In genomic region chr13:92843549-92843948, GRCh38 we compare ENCODE assay signal across 10 cellular contexts.
DNase-seq lines count a peak whose midpoint lies in the region; ATAC-seq, FAIRE-seq and TF ChIP-seq lines count a peak whose summit lies in the region.
"Had no signal": no experiment of that assay in that cellular context is flagged by ENCODE, and none has a peak within 500 bp of the region (broad histone marks: within the 10 kb centered on the region; RNA-seq: fewer than 3 reads in every experiment).

No MANE protein-coding gene starts in this region.

- no peaks in the 10 kb centered on the region for H3K9me3 ChIP-seq in astrocyte (ENCODE audit: insufficient read depth, low read depth, low read length)
- no peaks in the 10 kb centered on the region for H3K9me3 ChIP-seq in smooth muscle cell (replicated peaks; ENCODE audit: low read depth)

- FAIRE-seq in astrocyte (lab: Jason Lieb, UNC): peak; percentile 88

- no peaks in the 10 kb centered on the region for H3K27me3 Mint-ChIP-seq in astrocyte (ENCODE audit: low read depth, unreplicated experiment)

- H3K4me3 Mint-ChIP-seq in astrocyte (ENCODE audit: unreplicated experiment): no peak overlapping the region

- H3K9ac ChIP-seq in astrocyte (ENCODE audit: low read length): peak overlapping the region; percentile 11
- no peak overlapping the region for H3K9ac ChIP-seq in smooth muscle cell (ENCODE audit: low read depth)

- no peak for ATAC-seq in HG02852 (IDR thresholded peaks at IDR 0.05; ENCODE audit: unreplicated experiment)
- no peak for ATAC-seq in HG02763 (IDR thresholded peaks at IDR 0.05; ENCODE audit: unreplicated experiment)

- H3K27me3 ChIP-seq in astrocyte (ENCODE audit: insufficient read depth, low read length) (no peaks in the 10 kb centered on the region), smooth muscle cell (ENCODE audit: low read depth) (no peaks in the 10 kb centered on the region)

- H3K4me3 ChIP-seq in astrocyte (ENCODE audit: insufficient read depth, low read depth, low read length) (no peak overlapping the region), smooth muscle cell (no peak overlapping the region)

- H4K20me1 ChIP-seq in astrocyte (ENCODE audit: insufficient read depth, low read length): no peaks in the 10 kb centered on the region
- no peaks in the 10 kb centered on the region for H4K20me1 ChIP-seq in smooth muscle cell (ENCODE audit: low read depth)

- peaks cover 35% of the 10 kb centered on the region for H3K4me1 Mint-ChIP-seq in astrocyte (ENCODE audit: low read depth, unreplicated experiment)

- peak; percentile 73 for DNase-seq in NCI-H510A treated with DMSO at 0.1 percent for 48 hours (lab: John Stamatoyannopoulos, UW)
- DNase-seq in NCI-H510A (lab: John Stamatoyannopoulos, UW): no peak
- DNase-seq in NCI-H1105 treated with DMSO at 0.1 percent for 48 hours (lab: John Stamatoyannopoulos, UW): peak; percentile 34
- DNase-seq in astrocyte (ENCODE audit: low read depth): peak; percentile 84
- DNase-seq in smooth muscle cell (lab: John Stamatoyannopoulos, UW; ENCODE audit: unreplicated experiment): no peak
- DNase-seq in central memory CD4-positive, alpha-beta T cell: no peak
- DNase-seq: NCI-H82 had no signal

- H3K4me1 ChIP-seq in astrocyte (ENCODE audit: insufficient read depth, low read length) (peaks cover 26% of the 10 kb centered on the region), smooth muscle cell (ENCODE audit: low read depth) (no peaks in the 10 kb centered on the region)

- peak overlapping the region; percentile 67 for H3K27ac ChIP-seq in astrocyte (ENCODE audit: low read depth, low read length)
- no peak overlapping the region for H3K27ac ChIP-seq in smooth muscle cell (ENCODE audit: low read depth)
- H3K27ac ChIP-seq: epithelial cell of prostate had no signal

- no peaks in the 10 kb centered on the region for H3F3A ChIP-seq in smooth muscle cell (ENCODE audit: low read depth)

- H3K9me3 Mint-ChIP-seq in astrocyte (ENCODE audit: unreplicated experiment): peaks cover 2% of the 10 kb centered on the region

- no peaks in the 10 kb centered on the region for H3K79me2 ChIP-seq in astrocyte (ENCODE audit: insufficient read depth, low read length)
- no peaks in the 10 kb centered on the region for H3K79me2 ChIP-seq in smooth muscle cell (ENCODE audit: low read depth)

- H2AFZ ChIP-seq in astrocyte (ENCODE audit: low read depth, low read length) (peak overlapping the region; percentile 2), smooth muscle cell (ENCODE audit: low read depth) (no peak overlapping the region)

- WGBS in smooth muscle cell (ENCODE audit: low lambda C conversion rate): 39% methylated on average over 4 of the region's 4 CpGs

- peak overlapping the region; percentile 99 for H3K27ac Mint-ChIP-seq in astrocyte (ENCODE audit: unreplicated experiment)

- no peaks in the 10 kb centered on the region for H3K36me3 ChIP-seq in astrocyte (ENCODE audit: insufficient read depth, low read length)
- H3K36me3 ChIP-seq in smooth muscle cell (ENCODE audit: low read depth): no peaks in the 10 kb centered on the region

- H3K36me3 Mint-ChIP-seq in astrocyte (ENCODE audit: low read depth, unreplicated experiment): no peaks in the 10 kb centered on the region

- H3K4me2 ChIP-seq in astrocyte (ENCODE audit: low read length) (peak overlapping the region; percentile 58), smooth muscle cell (peak overlapping the region; percentile 49)

- no peak for TF ChIP-seq CTCF in astrocyte (IDR thresholded peaks at IDR 0.05; ENCODE audit: insufficient read depth, low read depth, low read length)
- no peak for TF ChIP-seq CTCF in smooth muscle cell (IDR thresholded peaks at IDR 0.05; ENCODE audit: borderline replicate concordance, insufficient read depth, poor library complexity, severe bottlenecking)

Comparison
In these comparisons a context has a peak if more than half of its experiments do, and no peak if none do; other contexts are left out.
1. DNase-seq: peak in NCI-H510A treated with DMSO at 0.1 percent for 48 hours (single experiment), NCI-H1105 treated with DMSO at 0.1 percent for 48 hours (single experiment) and astrocyte (single experiment); none in NCI-H510A (single experiment), smooth muscle cell (single experiment) and central memory CD4-positive, alpha-beta T cell (single experiment).